In genomic region chr19:32131037-32131436, GRCh38 we compare ENCODE assay signal across 9 cellular contexts.
"Had no signal": no experiment of that assay in that cellular context is flagged by ENCODE, and none has a peak within 500 bp of the region (broad histone marks: within the 10 kb centered on the region; RNA-seq: fewer than 3 reads in every experiment).

No MANE protein-coding gene starts in this region.

- H3K4me3 ChIP-seq: GM23248, HAP-1 had no signal

- H3K36me3 ChIP-seq: HAP-1 had no signal

- H3K36me3 Mint-ChIP-seq: IgD-negative memory B cell had no signal

- H3K9me3 ChIP-seq: HAP-1 had no signal

- H3K27me3 Mint-ChIP-seq: IgD-negative memory B cell had no signal

- H3K4me3 Mint-ChIP-seq: HFFc6, IgD-negative memory B cell had no signal

- H2AFZ ChIP-seq: GM23248 had no signal

- H3K9ac ChIP-seq: GM23248 had no signal

- H3K4me1 Mint-ChIP-seq: IgD-negative memory B cell had no signal

- H3K27ac Mint-ChIP-seq: HFFc6, IgD-negative memory B cell had no signal

- H3K27ac ChIP-seq: GM23248, HL-60 had no signal

- ATAC-seq: HCT116, HepG2 had no signal

- H3K4me1 ChIP-seq: HAP-1 had no signal

- DNase-seq: GM23248, GOT3, H7, HFFc6 had no signal
